1 cellular context compared by ENCODE assay signal in the genomic region with DNA sequence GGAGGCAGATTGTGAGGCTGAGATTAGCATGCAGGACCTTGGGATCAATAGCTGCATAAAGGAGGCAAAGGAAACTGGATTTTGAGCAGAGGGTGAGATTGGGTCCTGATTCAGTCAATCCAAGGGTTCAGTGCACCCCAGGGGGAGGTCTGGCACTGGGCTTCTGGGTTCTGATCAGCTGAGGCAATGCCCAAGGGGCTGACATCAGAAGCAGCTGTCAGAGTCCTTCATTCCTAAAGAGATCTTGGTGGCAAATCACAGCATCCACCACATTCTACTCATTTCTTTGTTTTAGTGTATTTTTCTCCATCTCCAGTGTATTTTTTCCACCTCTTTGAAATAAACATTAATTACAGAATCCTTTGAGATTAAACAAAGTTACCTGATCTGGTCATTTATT.
TF ChIP-seq lines count a peak whose summit lies in the region.

No MANE protein-coding gene starts in this region.

TF ChIP-seq in HEK293T, 16 proteins besides CTCF, POLR2A, EP300 and RAD21 (continued from another document):
- TF ChIP-seq ZNF384 (IDR thresholded peaks at IDR 0.05) (no peak), ELF4 (IDR thresholded peaks at IDR 0.05) (no peak), FOXA1 (IDR thresholded peaks at IDR 0.05) (no peak), SP1 (IDR thresholded peaks at IDR 0.05) (no peak), BHLHE40 (IDR thresholded peaks at IDR 0.05; ENCODE audit: borderline replicate concordance) (no peak), LEF1 (IDR thresholded peaks at IDR 0.05; ENCODE audit: borderline replicate concordance) (no peak), FOXM1 (IDR thresholded peaks at IDR 0.05; ENCODE audit: borderline replicate concordance) (no peak), SUZ12 (IDR thresholded peaks at IDR 0.05) (no peak), L3MBTL2 (conservative IDR thresholded peaks at IDR 0.05) (no peak)
- TF ChIP-seq, protein P1, sequence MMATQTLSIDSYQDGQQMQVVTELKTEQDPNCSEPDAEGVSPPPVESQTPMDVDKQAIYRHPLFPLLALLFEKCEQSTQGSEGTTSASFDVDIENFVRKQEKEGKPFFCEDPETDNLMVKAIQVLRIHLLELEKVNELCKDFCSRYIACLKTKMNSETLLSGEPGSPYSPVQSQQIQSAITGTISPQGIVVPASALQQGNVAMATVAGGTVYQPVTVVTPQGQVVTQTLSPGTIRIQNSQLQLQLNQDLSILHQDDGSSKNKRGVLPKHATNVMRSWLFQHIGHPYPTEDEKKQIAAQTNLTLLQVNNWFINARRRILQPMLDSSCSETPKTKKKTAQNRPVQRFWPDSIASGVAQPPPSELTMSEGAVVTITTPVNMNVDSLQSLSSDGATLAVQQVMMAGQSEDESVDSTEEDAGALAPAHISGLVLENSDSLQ (IDR thresholded peaks at IDR 0.05): no peak
